Comparison of ENCODE assay signal across 1 cellular context in the genomic region with DNA sequence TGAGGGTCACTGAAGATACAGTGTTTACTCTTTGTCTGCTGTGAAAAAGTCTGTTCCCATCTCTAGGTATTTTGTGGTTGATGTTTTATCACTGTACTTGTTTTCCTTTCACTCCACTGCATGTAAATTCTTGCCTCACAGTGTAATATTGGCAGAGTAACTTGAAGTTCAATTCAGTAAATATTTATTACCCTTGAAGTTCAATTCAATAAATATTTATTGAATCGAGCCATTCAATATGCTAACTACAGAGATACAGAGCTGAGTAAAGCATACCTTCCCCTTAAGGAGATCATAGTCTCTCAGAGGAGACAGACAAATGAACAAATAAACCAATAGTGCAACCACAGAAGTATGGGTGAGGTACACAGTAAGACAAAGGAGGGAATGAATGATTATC.
TF ChIP-seq lines count a peak whose summit lies in the region.

No MANE protein-coding gene starts in this region.

TF ChIP-seq in HepG2, 621 proteins besides CTCF, POLR2A, EP300 and RAD21 (continued from another document and continues in another):
- TF ChIP-seq POLR2AphosphoS2 (IDR thresholded peaks at IDR 0.05; ENCODE audit: low read depth, low read length) (no peak), TOE1 (CRISPR knock-in tag; IDR thresholded peaks at IDR 0.05) (no peak), ZFP37 (CRISPR knock-in tag; IDR thresholded peaks at IDR 0.05; ENCODE audit: borderline replicate concordance) (no peak), FOXA1 (IDR thresholded peaks at IDR 0.05) (peak; percentile 76), FOXA1 (CRISPR knock-in tag; IDR thresholded peaks at IDR 0.05) (0 out of 2 replicates have a peak, but pooled peaks have one; percentile 24), ZNF563 (CRISPR knock-in tag; IDR thresholded peaks at IDR 0.05) (no peak), PPARG (CRISPR knock-in tag; conservative IDR thresholded peaks at IDR 0.05) (no peak; the same call in 1 of the 2 replicates), ADNP (CRISPR knock-in tag; IDR thresholded peaks at IDR 0.05) (no peak), MAZ (IDR thresholded peaks at IDR 0.05; ENCODE audit: borderline replicate concordance, low read depth, low read length) (no peak), MAZ (CRISPR knock-in tag; IDR thresholded peaks at IDR 0.05; ENCODE audit: low read depth) (no peak), SNAPC2 (CRISPR knock-in tag; IDR thresholded peaks at IDR 0.05) (no peak), HHEX (CRISPR knock-in tag; IDR thresholded peaks at IDR 0.05) (peak; percentile 75), ZNF703 (CRISPR knock-in tag; IDR thresholded peaks at IDR 0.05; ENCODE audit: borderline replicate concordance) (no peak), REST (IDR thresholded peaks at IDR 0.05; ENCODE audit: borderline replicate concordance in 1 of 2, low read depth in 1 of 2, low read length in 2 of 2) (no peak), ZSCAN12 (CRISPR knock-in tag; IDR thresholded peaks at IDR 0.05) (no peak), ZNF33A (CRISPR knock-in tag; IDR thresholded peaks at IDR 0.05; ENCODE audit: borderline replicate concordance) (no peak), SP4 (CRISPR knock-in tag; IDR thresholded peaks at IDR 0.05) (no peak), ZFP62 (CRISPR knock-in tag; IDR thresholded peaks at IDR 0.05) (no peak), HNF1A (IDR thresholded peaks at IDR 0.05; ENCODE audit: low read depth) (no peak), HNF1A (CRISPR knock-in tag; IDR thresholded peaks at IDR 0.05; ENCODE audit: borderline replicate concordance) (no peak), REXO4 (CRISPR knock-in tag; IDR thresholded peaks at IDR 0.05; ENCODE audit: borderline replicate concordance) (no peak), ZNF740 (CRISPR knock-in tag; IDR thresholded peaks at IDR 0.05) (no peak), ZNF12 (CRISPR knock-in tag; IDR thresholded peaks at IDR 0.05) (no peak), HMG20A (CRISPR knock-in tag; IDR thresholded peaks at IDR 0.05; ENCODE audit: borderline replicate concordance) (peak; percentile 42; the same call in 1 of the 2 replicates), ZNF256 (CRISPR knock-in tag; conservative IDR thresholded peaks at IDR 0.05) (no peak), RARA (CRISPR knock-in tag; IDR thresholded peaks at IDR 0.05) (peak; percentile 83), CBX1 (IDR thresholded peaks at IDR 0.05; ENCODE audit: low read depth) (no peak), ARNTL (CRISPR knock-in tag; IDR thresholded peaks at IDR 0.05) (no peak), MXI1 (IDR thresholded peaks at IDR 0.05; ENCODE audit: borderline replicate concordance, low read depth, low read length) (no peak), TSC22D2 (CRISPR knock-in tag; IDR thresholded peaks at IDR 0.05; ENCODE audit: borderline replicate concordance) (no peak), TBL1XR1 (IDR thresholded peaks at IDR 0.05; ENCODE audit: borderline replicate concordance, low read length, partially characterized antibody) (peak; percentile 30), LCORL (IDR thresholded peaks at IDR 0.05) (no peak), LCORL (CRISPR knock-in tag; IDR thresholded peaks at IDR 0.05) (peak; percentile 24; the same call in 1 of the 2 replicates), ZNF792 (CRISPR knock-in tag; IDR thresholded peaks at IDR 0.05) (no peak), ZNF276 (CRISPR knock-in tag; IDR thresholded peaks at IDR 0.05; ENCODE audit: low read depth) (no peak), NONO (IDR thresholded peaks at IDR 0.05) (no peak), NONO (CRISPR knock-in tag; conservative IDR thresholded peaks at IDR 0.05) (no peak), CENPT (CRISPR knock-in tag; IDR thresholded peaks at IDR 0.05; ENCODE audit: low read depth) (no peak), DNMT3B (CRISPR knock-in tag; conservative IDR thresholded peaks at IDR 0.05) (no peak), ATF5 (CRISPR knock-in tag; IDR thresholded peaks at IDR 0.05; ENCODE audit: low read depth) (no peak), MED13 (CRISPR knock-in tag; IDR thresholded peaks at IDR 0.05) (no peak), PRDM4 (CRISPR knock-in tag; IDR thresholded peaks at IDR 0.05; ENCODE audit: borderline replicate concordance) (no peak), ZSCAN30 (CRISPR knock-in tag; IDR thresholded peaks at IDR 0.05) (no peak), MTA1 (CRISPR knock-in tag; IDR thresholded peaks at IDR 0.05; ENCODE audit: borderline replicate concordance) (no peak), TCF7L2 (IDR thresholded peaks at IDR 0.05; ENCODE audit: low read depth, low read length) (peak; percentile 41; the same call in 1 of the 2 replicates)
- TF ChIP-seq, protein P1, sequence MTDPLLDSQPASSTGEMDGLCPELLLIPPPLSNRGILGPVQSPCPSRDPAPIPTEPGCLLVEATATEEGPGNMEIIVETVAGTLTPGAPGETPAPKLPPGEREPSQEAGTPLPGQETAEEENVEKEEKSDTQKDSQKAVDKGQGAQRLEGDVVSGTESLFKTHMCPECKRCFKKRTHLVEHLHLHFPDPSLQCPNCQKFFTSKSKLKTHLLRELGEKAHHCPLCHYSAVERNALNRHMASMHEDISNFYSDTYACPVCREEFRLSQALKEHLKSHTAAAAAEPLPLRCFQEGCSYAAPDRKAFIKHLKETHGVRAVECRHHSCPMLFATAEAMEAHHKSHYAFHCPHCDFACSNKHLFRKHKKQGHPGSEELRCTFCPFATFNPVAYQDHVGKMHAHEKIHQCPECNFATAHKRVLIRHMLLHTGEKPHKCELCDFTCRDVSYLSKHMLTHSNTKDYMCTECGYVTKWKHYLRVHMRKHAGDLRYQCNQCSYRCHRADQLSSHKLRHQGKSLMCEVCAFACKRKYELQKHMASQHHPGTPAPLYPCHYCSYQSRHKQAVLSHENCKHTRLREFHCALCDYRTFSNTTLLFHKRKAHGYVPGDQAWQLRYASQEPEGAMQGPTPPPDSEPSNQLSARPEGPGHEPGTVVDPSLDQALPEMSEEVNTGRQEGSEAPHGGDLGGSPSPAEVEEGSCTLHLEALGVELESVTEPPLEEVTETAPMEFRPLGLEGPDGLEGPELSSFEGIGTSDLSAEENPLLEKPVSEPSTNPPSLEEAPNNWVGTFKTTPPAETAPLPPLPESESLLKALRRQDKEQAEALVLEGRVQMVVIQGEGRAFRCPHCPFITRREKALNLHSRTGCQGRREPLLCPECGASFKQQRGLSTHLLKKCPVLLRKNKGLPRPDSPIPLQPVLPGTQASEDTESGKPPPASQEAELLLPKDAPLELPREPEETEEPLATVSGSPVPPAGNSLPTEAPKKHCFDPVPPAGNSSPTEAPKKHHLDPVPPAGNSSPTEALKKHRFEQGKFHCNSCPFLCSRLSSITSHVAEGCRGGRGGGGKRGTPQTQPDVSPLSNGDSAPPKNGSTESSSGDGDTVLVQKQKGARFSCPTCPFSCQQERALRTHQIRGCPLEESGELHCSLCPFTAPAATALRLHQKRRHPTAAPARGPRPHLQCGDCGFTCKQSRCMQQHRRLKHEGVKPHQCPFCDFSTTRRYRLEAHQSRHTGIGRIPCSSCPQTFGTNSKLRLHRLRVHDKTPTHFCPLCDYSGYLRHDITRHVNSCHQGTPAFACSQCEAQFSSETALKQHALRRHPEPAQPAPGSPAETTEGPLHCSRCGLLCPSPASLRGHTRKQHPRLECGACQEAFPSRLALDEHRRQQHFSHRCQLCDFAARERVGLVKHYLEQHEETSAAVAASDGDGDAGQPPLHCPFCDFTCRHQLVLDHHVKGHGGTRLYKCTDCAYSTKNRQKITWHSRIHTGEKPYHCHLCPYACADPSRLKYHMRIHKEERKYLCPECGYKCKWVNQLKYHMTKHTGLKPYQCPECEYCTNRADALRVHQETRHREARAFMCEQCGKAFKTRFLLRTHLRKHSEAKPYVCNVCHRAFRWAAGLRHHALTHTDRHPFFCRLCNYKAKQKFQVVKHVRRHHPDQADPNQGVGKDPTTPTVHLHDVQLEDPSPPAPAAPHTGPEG (CRISPR knock-in tag; IDR thresholded peaks at IDR 0.05): no peak
